Comparison of ENCODE assay signal across 10 cellular contexts in genomic region chr12:107775093-107775721, GRCh38. TPM values are rescaled to one million over a fixed set of nuclear protein-coding genes. Genes with fewer than 3 reads are reported as not detected.
DNase-seq lines count a peak whose midpoint lies in the region; TF ChIP-seq lines count a peak whose summit lies in the region.
"Had no signal": no experiment of that assay in that cellular context is flagged by ENCODE, and none has a peak within 500 bp of the region (broad histone marks: within the 10 kb centered on the region; RNA-seq: fewer than 3 reads in every experiment).

No MANE protein-coding gene starts in this region.

- H3K9me3 Mint-ChIP-seq in activated T-cell treated with anti-CD3 and anti-CD28 coated beads, Interleukin-2, amount 50 U/mL, for 24 hours = no peaks in the 10 kb centered on the region
- H3K9me3 Mint-ChIP-seq in HFFc6 = no peaks in the 10 kb centered on the region

- H3K4me3 Mint-ChIP-seq in activated T-cell treated with anti-CD3 and anti-CD28 coated beads, Interleukin-2, amount 50 U/mL, for 24 hours = peak overlapping the region; percentile 44
- no peak overlapping the region for H3K4me3 Mint-ChIP-seq in HFFc6

- peaks cover 23% of the 10 kb centered on the region for H3K4me1 ChIP-seq in suprapubic skin
- H3K4me1 ChIP-seq in ovary (ENCODE audit: insufficient read depth) = no peaks in the 10 kb centered on the region
- H3K4me1 ChIP-seq in prostate gland (replicated peaks) = no peaks in the 10 kb centered on the region

- WGBS in suprapubic skin = 3% methylated on average over 24 of the region's 66 CpGs
- 1 to 2% (median 1%) methylated on average over 52 to 66 of the region's 66 CpGs for WGBS in ovary, 3 donors
- WGBS in prostate gland = 3% methylated on average over 65 of the region's 66 CpGs

- H3K27ac Mint-ChIP-seq in activated T-cell treated with anti-CD3 and anti-CD28 coated beads, Interleukin-2, amount 50 U/mL, for 24 hours = no peak overlapping the region
- H3K27ac Mint-ChIP-seq in HFFc6 = no peak overlapping the region

- peak overlapping the region; percentile 43 for H3K4me3 ChIP-seq in suprapubic skin
- no peak overlapping the region for H3K4me3 ChIP-seq in ovary
- H3K4me3 ChIP-seq in prostate gland = peak overlapping the region in 1 of 2 donors; percentile 2

- TF ChIP-seq POLR2A in suprapubic skin (IDR thresholded peaks at IDR 0.05) (no peak), ovary (IDR thresholded peaks at IDR 0.05) (no peak), prostate gland (IDR thresholded peaks at IDR 0.05) (no peak)

- H3K36me3 Mint-ChIP-seq in activated T-cell treated with anti-CD3 and anti-CD28 coated beads, Interleukin-2, amount 50 U/mL, for 24 hours (ENCODE audit: low read depth) = no peaks in the 10 kb centered on the region
- H3K36me3 Mint-ChIP-seq in HFFc6 (ENCODE audit: low read depth) = no peaks in the 10 kb centered on the region

- peaks cover 57% of the 10 kb centered on the region for H3K27me3 ChIP-seq in suprapubic skin
- H3K27me3 ChIP-seq in ovary = no peaks in the 10 kb centered on the region
- no peaks in the 10 kb centered on the region for H3K27me3 ChIP-seq in prostate gland (replicated peaks; ENCODE audit: insufficient read depth)

- no peak for DNase-seq in activated T-cell treated with anti-CD3 and anti-CD28 coated beads, Interleukin-2, amount 50 U/mL, for 24 hours
- no peak for DNase-seq in activated T-cell treated with anti-CD3 and anti-CD28 coated beads for 4 hours
- DNase-seq in activated CD8-positive, alpha-beta memory T cell treated with anti-CD3 and anti-CD28 coated beads, Interleukin-2, amount 50 U/mL, for 48 hours = peak; percentile 59
- DNase-seq in iPS-NIHi7 (ENCODE audit: extremely low spot score) = peak; percentile 85
- DNase-seq in suprapubic skin (ENCODE audit: low spot score in 2 of 2) = no peak
- DNase-seq in ovary = no peak
- no peak for DNase-seq in HFFc6
- DNase-seq in prostate gland (ENCODE audit: low spot score) = no peak
- DNase-seq: OCI-M1 had no signal

- intact Hi-C loops in ovary (cut with DNase I) = no loop called here
- intact Hi-C loops in prostate gland (cut with DNase I) = no loop called here

- peaks cover 78% of the 10 kb centered on the region for H3K27me3 Mint-ChIP-seq in activated T-cell treated with anti-CD3 and anti-CD28 coated beads, Interleukin-2, amount 50 U/mL, for 24 hours
- H3K27me3 Mint-ChIP-seq in HFFc6 (ENCODE audit: insufficient read depth) = peaks cover 12% of the 10 kb centered on the region

- H3K27ac ChIP-seq in suprapubic skin (no peak overlapping the region), ovary (no peak overlapping the region), prostate gland (peak overlapping the region in 1 of 2 donors; percentile 6)
- H3K27ac ChIP-seq: C4-2B had no signal

- H3K4me1 Mint-ChIP-seq in activated T-cell treated with anti-CD3 and anti-CD28 coated beads, Interleukin-2, amount 50 U/mL, for 24 hours (ENCODE audit: low read depth) = peaks cover 16% of the 10 kb centered on the region
- H3K4me1 Mint-ChIP-seq in HFFc6 (ENCODE audit: low read depth) = no peaks in the 10 kb centered on the region

- TF ChIP-seq CTCF in suprapubic skin (IDR thresholded peaks at IDR 0.05) (peak in 1 of 2 donors; percentile 5), ovary (IDR thresholded peaks at IDR 0.05) (no peak), HFFc6 (IDR thresholded peaks at IDR 0.05) (no peak), prostate gland (IDR thresholded peaks at IDR 0.05) (no peak)

- H3K36me3 ChIP-seq in suprapubic skin (no peaks in the 10 kb centered on the region), ovary (no peaks in the 10 kb centered on the region), prostate gland (no peaks in the 10 kb centered on the region)

- TF ChIP-seq EP300 in suprapubic skin (IDR thresholded peaks at IDR 0.05) (no peak), ovary (IDR thresholded peaks at IDR 0.05) (no peak)

- no peaks in the 10 kb centered on the region for H3K9me3 ChIP-seq in suprapubic skin
- H3K9me3 ChIP-seq in ovary = no peaks in the 10 kb centered on the region
- no peaks in the 10 kb centered on the region for H3K9me3 ChIP-seq in prostate gland

RNA-seq across cellular contexts. Expression of gene ASCL4, which starts 0.7 kb away (rescaled TPM):
- under 1 TPM in 2 of 4 donors, not detected in 2; 0.21 to 0.42 TPM for total RNA-seq in suprapubic skin
- total RNA-seq in ovary = not detected
- not detected for polyA plus RNA-seq in ovary
- total RNA-seq in HFFc6 (2021; fragmentation: NEBNext Ultra II Directional; extraction: Animal tissue kit (Norgen Biotek cat#: 25700)) = not detected
- total RNA-seq in prostate gland = not detected

RNA-seq across cellular contexts. Expression of gene PRDM4, which starts 14.3 kb away (rescaled TPM):
- total RNA-seq in suprapubic skin (10 to 100 TPM; 21.4 to 43.5 (median 26.9) TPM), ovary (10 to 100 TPM; 14.4 to 30.3 (median 26.4) TPM), prostate gland (10 to 100 TPM; 32.7 to 36.0 TPM)
- polyA plus RNA-seq in ovary = 10 to 100 TPM; 15.2 to 25.0 TPM
- total RNA-seq in HFFc6 (2021; fragmentation: NEBNext Ultra II Directional; extraction: Animal tissue kit (Norgen Biotek cat#: 25700)) = 10 to 100 TPM; 23.2 to 26.3 (median 24.3) TPM

Comparison
In these comparisons a context has a peak if more than half of its experiments do, and no peak if none do; other contexts are left out.
1. DNase-seq: peak in activated CD8-positive, alpha-beta memory T cell treated with anti-CD3 and anti-CD28 coated beads, Interleukin-2, amount 50 U/mL, for 48 hours (single experiment) and iPS-NIHi7 (single experiment); none in activated T-cell treated with anti-CD3 and anti-CD28 coated beads, Interleukin-2, amount 50 U/mL, for 24 hours (single experiment), activated T-cell treated with anti-CD3 and anti-CD28 coated beads for 4 hours (single experiment), suprapubic skin (0 of 2), ovary (0 of 5), HFFc6 (single experiment) and prostate gland (single experiment).